Comparison of ENCODE assay signal across 20 cellular contexts in the genomic region with DNA sequence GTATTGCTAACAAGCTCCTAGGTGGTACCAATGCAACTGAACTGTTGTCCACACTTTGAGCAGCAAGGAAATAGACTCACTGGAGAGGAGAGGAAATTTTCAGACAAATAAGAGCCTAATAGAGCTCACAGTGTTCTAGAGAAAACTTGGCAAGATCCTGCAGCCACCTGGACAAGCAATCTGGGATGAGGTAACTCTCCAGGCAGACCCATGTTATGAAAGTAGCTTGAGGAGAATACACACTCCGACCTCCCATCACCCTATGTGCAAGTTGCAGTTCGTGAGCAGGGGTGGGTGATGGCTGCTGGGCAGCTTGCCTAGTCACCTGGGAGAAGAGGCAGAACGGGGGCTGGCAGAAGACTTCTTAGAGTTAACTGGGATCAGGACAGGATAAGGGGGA.
DNase-seq lines count a peak whose midpoint lies in the region; ATAC-seq and TF ChIP-seq lines count a peak whose summit lies in the region.
"Had no signal": no experiment of that assay in that cellular context is flagged by ENCODE, and none has a peak within 500 bp of the region (broad histone marks: within the 10 kb centered on the region; RNA-seq: fewer than 3 reads in every experiment).

No MANE protein-coding gene starts in this region.

- intact Hi-C loops in Right ventricle myocardium inferior (cut with DNase I) = no loop called here

- H3K9me3 ChIP-seq in right atrium auricular region = no peaks in the 10 kb centered on the region
- H3K9me3 ChIP-seq in tibial nerve = no peaks in the 10 kb centered on the region

- no peaks in the 10 kb centered on the region for H3K9me3 Mint-ChIP-seq in mesothelial cell of epicardium
- H3K9me3 Mint-ChIP-seq: endodermal cell; stimulated activated naive CD8-positive, alpha-beta T cell treated with anti-CD3 and anti-CD28 coated beads, Interleukin-15, amount 100 ng/mL, for 72 hours; T-cell had no signal

- peaks cover 13% of the 10 kb centered on the region for H3K4me1 Mint-ChIP-seq in mesothelial cell of epicardium
- H3K4me1 Mint-ChIP-seq: endodermal cell; stimulated activated naive CD8-positive, alpha-beta T cell treated with anti-CD3 and anti-CD28 coated beads, Interleukin-15, amount 100 ng/mL, for 72 hours; T-cell had no signal

- no peaks in the 10 kb centered on the region for H3K36me3 ChIP-seq in right atrium auricular region
- H3K36me3 ChIP-seq in tibial nerve = no peaks in the 10 kb centered on the region

- peak; percentile 43 for ATAC-seq in Right ventricle myocardium inferior
- ATAC-seq in GM21515 (IDR thresholded peaks at IDR 0.05; ENCODE audit: unreplicated experiment) = no peak
- ATAC-seq in HG03565 (IDR thresholded peaks at IDR 0.05; ENCODE audit: unreplicated experiment) = no peak
- no peak for ATAC-seq in HG02798 (IDR thresholded peaks at IDR 0.05; ENCODE audit: poor library complexity, unreplicated experiment)
- ATAC-seq: stimulated activated naive CD8-positive, alpha-beta T cell treated with anti-CD3 and anti-CD28 coated beads, Interleukin-15, amount 100 ng/mL, for 72 hours; T-cell had no signal

- H3K4me3 ChIP-seq in right atrium auricular region (no peak overlapping the region), tibial nerve (no peak overlapping the region)

- peak overlapping the region; percentile 31 for H3K27ac Mint-ChIP-seq in mesothelial cell of epicardium
- H3K27ac Mint-ChIP-seq: endodermal cell; stimulated activated naive CD8-positive, alpha-beta T cell treated with anti-CD3 and anti-CD28 coated beads, Interleukin-15, amount 100 ng/mL, for 72 hours; T-cell had no signal

- H3K27me3 ChIP-seq in right atrium auricular region (no peaks in the 10 kb centered on the region), tibial nerve (no peaks in the 10 kb centered on the region)

- H3K27ac ChIP-seq in right atrium auricular region (no peak overlapping the region), tibial nerve (peak overlapping the region in 2 of 4 donors; percentile 69 to 78)

- no peaks in the 10 kb centered on the region for H3K36me3 Mint-ChIP-seq in mesothelial cell of epicardium
- H3K36me3 Mint-ChIP-seq: T-cell had no signal

- H3K4me3 Mint-ChIP-seq in mesothelial cell of epicardium = no peak overlapping the region
- H3K4me3 Mint-ChIP-seq: endodermal cell; stimulated activated naive CD8-positive, alpha-beta T cell treated with anti-CD3 and anti-CD28 coated beads, Interleukin-15, amount 100 ng/mL, for 72 hours; T-cell had no signal

- WGBS in tibial nerve, 2 donors = 44 to 50% methylated on average over 3 of the region's 3 CpGs

- TF ChIP-seq POLR2A in tibial nerve (IDR thresholded peaks at IDR 0.05) = no peak

- TF ChIP-seq CTCF in right atrium auricular region (IDR thresholded peaks at IDR 0.05) = no peak
- TF ChIP-seq CTCF in mesothelial cell of epicardium (IDR thresholded peaks at IDR 0.05; ENCODE audit: unreplicated experiment) = no peak
- no peak for TF ChIP-seq CTCF in tibial nerve (IDR thresholded peaks at IDR 0.05)

- no peak for DNase-seq in Right ventricle myocardium inferior (ENCODE audit: missing footprints)
- DNase-seq in right atrium auricular region (ENCODE audit: low spot score) = no peak
- peak; percentile 87 to 90 for DNase-seq in cerebellar nuclear complex (lab: John Stamatoyannopoulos, UW)
- DNase-seq in mesothelial cell of epicardium (ENCODE audit: low spot score in 2 of 2, unreplicated experiment in 2 of 2) = no peak
- DNase-seq in tibial nerve (ENCODE audit: low spot score in 2 of 2) = peak; percentile 35 to 60
- DNase-seq: activated CD4-positive, alpha-beta T cell treated with anti-CD3 and anti-CD28 coated beads for 48 hours; activated effector memory CD4-positive, alpha-beta T cell treated with anti-CD3 and anti-CD28 coated beads, Interleukin-2, amount 50 U/mL, for 16 hours; endodermal cell; Karpas-422; midbrain; NCI-H1105; NCI-H2081 treated with DMSO at 0.1 percent for 48 hours; NCI-H524; retina; SHP77; stimulated activated naive CD8-positive, alpha-beta T cell treated with anti-CD3 and anti-CD28 coated beads, Interleukin-15, amount 100 ng/mL, for 72 hours; T-cell had no signal

- no peaks in the 10 kb centered on the region for H3K27me3 Mint-ChIP-seq in mesothelial cell of epicardium (ENCODE audit: low read depth)

- H3K4me1 ChIP-seq in right atrium auricular region (peaks cover 0 to 30% of the 10 kb centered on the region in 2 donors), tibial nerve (peaks cover 0 to 32% (median 0%) of the 10 kb centered on the region in 4 donors)

- TF ChIP-seq EP300 in tibial nerve (IDR thresholded peaks at IDR 0.05) = peak in 1 of 2 donors; percentile 80

Comparison
In these comparisons a context has a peak if more than half of its experiments do, and no peak if none do; other contexts are left out.
1. DNase-seq: peak in cerebellar nuclear complex (2 of 2) and tibial nerve (2 of 2); none in Right ventricle myocardium inferior (single experiment), right atrium auricular region (single experiment) and mesothelial cell of epicardium (0 of 2).